Comparison of ENCODE assay signal across 11 cellular contexts in genomic region chr17:10046786-10047609, GRCh38.
A peak's percentile ranks its signal among the peaks of the same experiment; 100 is the strongest.
DNase-seq lines count a peak whose midpoint lies in the region; ATAC-seq and TF ChIP-seq lines count a peak whose summit lies in the region.
"Had no signal": no experiment of that assay in that cellular context is flagged by ENCODE, and none has a peak within 500 bp of the region (broad histone marks: within the 10 kb centered on the region; RNA-seq: fewer than 3 reads in every experiment).

No MANE protein-coding gene starts in this region.

- no peaks in the 10 kb centered on the region for H3K9me3 Mint-ChIP-seq in endodermal cell
- H3K9me3 Mint-ChIP-seq: GM23338 had no signal

- H3K4me1 Mint-ChIP-seq in endodermal cell = peaks cover 14% of the 10 kb centered on the region

- H3K9me3 ChIP-seq in endodermal cell (ENCODE audit: control insufficient read depth, low read length) (no peaks in the 10 kb centered on the region), heart right ventricle (peaks cover 0 to 3% (median 0%) of the 10 kb centered on the region in 11 donors)

- intact Hi-C loops in heart right ventricle (cut with DNase I) = loop anchor here in 2 of 10 donors (5.0 to 10.0 kb wide), 2 partner anchors 68 to 845 kb away; no protein-coding TSS in a partner anchor

- in situ Hi-C loops in KBM-7 (cut with MboI; ENCODE audit: low pct_unique_long_range_greater_than_20kb, low sequenced_read_pairs) = no loop called here

- no peak overlapping the region for H3K9ac ChIP-seq in endodermal cell (ENCODE audit: extremely low read depth, low read length, poor library complexity, severe bottlenecking)

- H3K4me1 ChIP-seq in endodermal cell (ENCODE audit: control insufficient read depth, insufficient read depth, low read length) (no peaks in the 10 kb centered on the region), heart right ventricle (peaks cover 0 to 61% (median 22%) of the 10 kb centered on the region in 9 donors)

- WGBS in endodermal cell (ENCODE audit: insufficient coverage in 1 of 2, insufficient read length in 1 of 2), 2 experiments = 84 to 86% methylated on average over 10 to 11 of the region's 11 CpGs
- 66 to 72% methylated on average over 11 of the region's 11 CpGs for WGBS in heart right ventricle, 2 donors

- no peak overlapping the region for H3K4me3 Mint-ChIP-seq in endodermal cell
- H3K4me3 Mint-ChIP-seq: GM23338 had no signal

- peak; percentile 55 for ATAC-seq in GM19463 (IDR thresholded peaks at IDR 0.05; ENCODE audit: unreplicated experiment)
- peak; percentile 31 for ATAC-seq in HG03095 (IDR thresholded peaks at IDR 0.05; ENCODE audit: unreplicated experiment)
- ATAC-seq in heart right ventricle = no peak
- ATAC-seq: GM23338, Panc1 had no signal

- no peaks in the 10 kb centered on the region for H3K27me3 Mint-ChIP-seq in endodermal cell (ENCODE audit: insufficient read depth)

- H3K27me3 ChIP-seq in endodermal cell (ENCODE audit: control insufficient read depth, insufficient read depth, low read length, poor library complexity, severe bottlenecking) = no peaks in the 10 kb centered on the region
- H3K27me3 ChIP-seq in heart right ventricle = no peaks in the 10 kb centered on the region

- H3K27ac ChIP-seq in endodermal cell (ENCODE audit: low read depth, low read length) (no peak overlapping the region), heart right ventricle (peak overlapping the region in 4 of 10 donors; percentile 4 to 33 (median 22))

- DNase-seq in endodermal cell (peak; percentile 41), KBM-7 (no peak), heart right ventricle (no peak), NCI-H1105 treated with DMSO at 0.1 percent for 48 hours (lab: John Stamatoyannopoulos, UW) (no peak)
- DNase-seq in activated naive CD4-positive, alpha-beta T cell (lab: John Stamatoyannopoulos, UW) = no peak
- DNase-seq: MV-4-11 had no signal

- TF ChIP-seq CTCF in GM12873 (IDR thresholded peaks at IDR 0.05; ENCODE audit: insufficient read depth, low read depth, low read length, missing control alignments) = peak; percentile 4
- TF ChIP-seq CTCF in endodermal cell (conservative IDR thresholded peaks at IDR 0.05) = no peak
- no peak for TF ChIP-seq CTCF in heart right ventricle (IDR thresholded peaks at IDR 0.05)

- H3K4me3 ChIP-seq in endodermal cell (ENCODE audit: low read length) = no peak overlapping the region
- H3K4me3 ChIP-seq in heart right ventricle = no peak overlapping the region
- H3K4me3 ChIP-seq: GM23338 had no signal

- H3K36me3 ChIP-seq in endodermal cell (ENCODE audit: control insufficient read depth, insufficient read depth, low read length) (no peaks in the 10 kb centered on the region), heart right ventricle (no peaks in the 10 kb centered on the region)

- no peaks in the 10 kb centered on the region for H3K36me3 Mint-ChIP-seq in endodermal cell (ENCODE audit: low read depth)

- H3K27ac Mint-ChIP-seq in endodermal cell = no peak overlapping the region
- H3K27ac Mint-ChIP-seq: GM23338 had no signal

Comparison
In these comparisons a context has a peak if more than half of its experiments do, and no peak if none do; other contexts are left out.
1. ATAC-seq: peak in GM19463 (single experiment) and HG03095 (single experiment); none in heart right ventricle (0 of 8).